ENCODE assay signal across 8 cellular contexts in the genomic region with DNA sequence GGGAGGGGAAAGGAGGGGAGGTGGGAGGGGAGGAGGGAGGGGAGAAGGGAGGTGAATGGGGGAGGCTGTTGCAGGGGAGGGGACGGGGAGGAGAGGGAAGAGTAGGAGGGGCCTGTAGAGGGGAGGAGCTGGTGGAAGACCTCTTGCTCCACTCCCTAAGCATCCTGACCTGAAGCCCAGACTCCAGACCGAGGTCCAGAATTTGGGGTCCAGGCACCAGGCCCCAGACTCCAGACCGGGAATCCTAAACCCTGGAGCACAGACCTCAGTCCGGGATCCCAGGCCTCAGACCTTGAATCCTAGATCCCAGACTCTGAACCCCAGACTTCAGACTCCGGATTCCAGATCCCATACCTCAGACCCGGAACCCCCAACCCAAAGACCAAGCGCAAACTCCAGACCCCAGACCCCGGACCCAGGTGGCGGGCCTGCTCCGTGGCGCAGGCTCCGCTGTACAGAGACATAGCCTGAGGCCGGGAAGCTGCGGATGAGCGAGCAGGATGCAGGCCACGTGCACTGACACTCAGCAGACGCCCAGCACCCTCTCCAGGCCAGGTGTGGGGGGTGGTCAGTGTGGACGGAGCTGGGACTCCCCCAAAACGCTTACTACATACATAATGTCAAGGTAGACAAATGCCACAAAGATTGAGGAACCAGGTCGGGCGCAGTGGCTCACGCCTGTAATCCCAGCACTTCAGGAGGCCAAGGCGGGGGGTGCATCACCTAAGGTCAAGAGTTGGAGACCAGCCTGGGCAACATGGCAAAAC. TPM values are rescaled to one million over a fixed set of nuclear protein-coding genes. Genes with fewer than 3 reads are reported as not detected.
DNase-seq lines count a peak whose midpoint lies in the region; ATAC-seq and TF ChIP-seq lines count a peak whose summit lies in the region.

No MANE protein-coding gene starts in this region.

- WGBS in prostate gland: 43% methylated on average over 23 of the region's 23 CpGs

- peaks cover 47% of the 10 kb centered on the region for H3K79me2 ChIP-seq in Loucy (ENCODE audit: insufficient read depth, low read length)

- H3K27ac ChIP-seq in prostate gland: peak overlapping the region; percentile 66 to 72

- H3F3A ChIP-seq in Loucy (ENCODE audit: low read depth): no peaks in the 10 kb centered on the region

- H4K20me1 ChIP-seq in Loucy (ENCODE audit: insufficient read depth, low read length, poor library complexity, severe bottlenecking): peaks cover 25% of the 10 kb centered on the region

- H3K9me3 ChIP-seq in Loucy (ENCODE audit: insufficient read depth, low read depth, low read length) (no peaks in the 10 kb centered on the region), prostate gland (no peaks in the 10 kb centered on the region)

- peak overlapping the region; percentile 50 for H3K9ac ChIP-seq in Loucy (ENCODE audit: low read depth, low read length, poor library complexity, severe bottlenecking)

- H3K4me3 ChIP-seq in Loucy (ENCODE audit: low read length, poor library complexity, severe bottlenecking): peak overlapping the region; percentile 71
- peak overlapping the region; percentile 3 to 30 for H3K4me3 ChIP-seq in prostate gland

- peaks cover 13% of the 10 kb centered on the region for H3K4me1 ChIP-seq in Loucy (ENCODE audit: insufficient read depth, low read length, poor library complexity, severe bottlenecking)
- H3K4me1 ChIP-seq in prostate gland (replicated peaks): no peaks in the 10 kb centered on the region

- H2AFZ ChIP-seq in Loucy (ENCODE audit: low read length): no peak overlapping the region

- DNase-seq in DMS79 treated with DMSO at 0.1 percent for 48 hours (lab: John Stamatoyannopoulos, UW): peak; percentile 40
- DNase-seq in SHP77 (lab: John Stamatoyannopoulos, UW): peak; percentile 58 to 59
- DNase-seq in amygdala (lab: John Stamatoyannopoulos, UW): peak in 48 of 56 donors; percentile 10 to 81 (median 54)
- DNase-seq in left cardiac atrium: peak; percentile 83
- DNase-seq in prostate gland (ENCODE audit: low spot score): peak; percentile 75

- H3K9me2 ChIP-seq in Loucy (replicated peaks; ENCODE audit: low read depth, low read length): no peaks in the 10 kb centered on the region

- H3K27me3 ChIP-seq in Loucy (ENCODE audit: insufficient read depth, low read length, poor library complexity, severe bottlenecking) (no peaks in the 10 kb centered on the region), prostate gland (replicated peaks; ENCODE audit: insufficient read depth) (no peaks in the 10 kb centered on the region)

- no peaks in the 10 kb centered on the region for H3K36me3 ChIP-seq in Loucy (ENCODE audit: insufficient read depth, low read length)
- H3K36me3 ChIP-seq in prostate gland: no peaks in the 10 kb centered on the region

- TF ChIP-seq CTCF in Loucy (conservative IDR thresholded peaks at IDR 0.05; ENCODE audit: low read length) (no peak), prostate gland (IDR thresholded peaks at IDR 0.05) (no peak)

- no peak for TF ChIP-seq POLR2A in prostate gland (IDR thresholded peaks at IDR 0.05)

- peak; percentile 88 to 90 for ATAC-seq in left cardiac atrium
- no peak for ATAC-seq in HG03439 (IDR thresholded peaks at IDR 0.05; ENCODE audit: unreplicated experiment)
- no peak for ATAC-seq in HG02678 (IDR thresholded peaks at IDR 0.05; ENCODE audit: unreplicated experiment)

- intact Hi-C loops in left cardiac atrium (cut with DNase I) (no loop called here), prostate gland (cut with DNase I) (no loop called here)

- peak overlapping the region; percentile 52 for H3K4me2 ChIP-seq in Loucy (ENCODE audit: low read depth, low read length, poor library complexity, severe bottlenecking)

RNA-seq across cellular contexts. Expression of a gene that starts 0.7 kb away (rescaled TPM):
- 10 to 100 TPM; 51.4 to 54.3 TPM for total RNA-seq in left cardiac atrium
- 100 to 1,000 TPM; 116 to 136 TPM for total RNA-seq in prostate gland

RNA-seq across cellular contexts. Expression of a gene that starts 34.8 kb away (rescaled TPM):
- total RNA-seq in left cardiac atrium (100 to 1,000 TPM; 127 to 174 TPM), prostate gland (100 to 1,000 TPM; 141 to 189 TPM)

Comparison
In these comparisons a context has a peak if more than half of its experiments do, and no peak if none do; other contexts are left out.
1. ATAC-seq: peak in left cardiac atrium (2 of 2); none in HG03439 (single experiment) and HG02678 (single experiment).
2. Peak in every context shown above with its lines, with median percentiles within 50 percentile points of each other: DNase-seq.